ENCODE assay signal across 8 cellular contexts in genomic region chr6:132084811-132085509, GRCh38.
DNase-seq lines count a peak whose midpoint lies in the region; ATAC-seq and TF ChIP-seq lines count a peak whose summit lies in the region.

No MANE protein-coding gene starts in this region.

- POLR2A ChIA-PET in HCT116 (lab: Charles Lee): no interaction called here

- H4K20me1 ChIP-seq in HCT116 (ENCODE audit: insufficient read depth): no peaks in the 10 kb centered on the region

- H3K79me2 ChIP-seq in HCT116 (ENCODE audit: insufficient read depth, low read length): no peaks in the 10 kb centered on the region

- RAD21 ChIA-PET in HCT116 (lab: Charles Lee; ENCODE audit: low non-redundant PET in 1 of 2, low total read pairs in 2 of 2, uncharacterized antibody in 2 of 2, unreplicated experiment in 2 of 2): no interaction called here

- intact Hi-C loops in HCT116 (cut with micrococcal nuclease) (no loop called here), posterior cingulate gyrus (cut with DNase I) (no loop called here)

- ATAC-seq in HCT116: no peak
- no peak for ATAC-seq in GM19397 (IDR thresholded peaks at IDR 0.05; ENCODE audit: unreplicated experiment)

- H3K4me1 ChIP-seq in HCT116 (ENCODE audit: control insufficient read depth in 1 of 2, insufficient read depth in 2 of 2, low read length in 2 of 2): no peaks in the 10 kb centered on the region

- no peak overlapping the region for H3K27ac ChIP-seq in HCT116 (ENCODE audit: low read depth, low read length)

- BruUV-seq in HCT116 (replicated peaks; lab: Mats Ljungman, UMichigan): no TSS peak

- peak overlapping the region; percentile 2 for H2AFZ ChIP-seq in HCT116 (ENCODE audit: low read depth, low read length, poor library complexity, severe bottlenecking)

- H3K9me3 ChIP-seq in HCT116 (ENCODE audit: control insufficient read depth in 1 of 2, insufficient read depth in 1 of 2, low read depth in 1 of 2, low read length in 2 of 2): no peaks in the 10 kb centered on the region

- no peaks in the 10 kb centered on the region for H3K9me2 ChIP-seq in HCT116 (ENCODE audit: insufficient read depth)

- TF ChIP-seq CTCF in HCT116 (IDR thresholded peaks at IDR 0.05 in 2 of 3, conservative IDR thresholded peaks at IDR 0.05 in 1 of 3; ENCODE audit: borderline replicate concordance in 1 of 3, insufficient read depth in 1 of 3, low read depth in 2 of 3, low read length in 2 of 3): no peak

- CTCF ChIA-PET in HCT116 (lab: Charles Lee): no interaction called here

- DNase-seq in EH (ENCODE audit: low read depth) (peak; percentile 99), HCT116 (ENCODE audit: low read depth, low spot score) (no peak), SW 1271 (lab: John Stamatoyannopoulos, UW) (peak; percentile 32 to 69), left kidney (ENCODE audit: low read depth, low spot score) (peak; percentile 27), posterior cingulate gyrus (no peak), inferior parietal cortex (ENCODE audit: extremely low spot score) (no peak), islet precursor cell (no peak)

- H3K9ac ChIP-seq in HCT116 (ENCODE audit: low read length): no peak overlapping the region

- H3K36me3 ChIP-seq in HCT116 (ENCODE audit: control insufficient read depth in 1 of 2, insufficient read depth in 2 of 2, low read length in 2 of 2): no peaks in the 10 kb centered on the region

- no peak overlapping the region for H3K4me2 ChIP-seq in HCT116 (ENCODE audit: low read length)

- no peak overlapping the region for H3K4me3 ChIP-seq in HCT116 (replicated peaks in 1 of 2; ENCODE audit: low read depth in 1 of 2, low read length in 2 of 2)

- no peaks in the 10 kb centered on the region for H3K27me3 ChIP-seq in HCT116 (ENCODE audit: insufficient read depth, low read length)

- no peak for TF ChIP-seq POLR2A in HCT116 (IDR thresholded peaks at IDR 0.05; ENCODE audit: borderline replicate concordance, extremely low read depth, insufficient read depth, insufficient read length)

- TF ChIP-seq RAD21 in HCT116 (IDR thresholded peaks at IDR 0.05; ENCODE audit: low read depth): no peak

TF ChIP-seq in HCT116, 20 proteins besides CTCF, POLR2A, EP300 and RAD21:
- TF ChIP-seq REST (IDR thresholded peaks at IDR 0.05; ENCODE audit: low read depth): no peak
- no peak for TF ChIP-seq MAX (IDR thresholded peaks at IDR 0.05)
- no peak for TF ChIP-seq ZBTB33 (IDR thresholded peaks at IDR 0.05; ENCODE audit: extremely low read depth, insufficient replicate concordance, low read length)
- TF ChIP-seq POLR2AphosphoS5 (IDR thresholded peaks at IDR 0.05; ENCODE audit: low read depth, low read length): no peak
- no peak for TF ChIP-seq EGR1 (IDR thresholded peaks at IDR 0.05; ENCODE audit: low read depth)
- TF ChIP-seq FOSL1 (IDR thresholded peaks at IDR 0.05; ENCODE audit: low read depth): no peak
- no peak for TF ChIP-seq SIN3A (IDR thresholded peaks at IDR 0.05; ENCODE audit: low read depth)
- no peak for TF ChIP-seq CBX3 (IDR thresholded peaks at IDR 0.05; ENCODE audit: low read depth)
- no peak for TF ChIP-seq ZNF274 (IDR thresholded peaks at IDR 0.05; ENCODE audit: low read depth, low read length)
- no peak for TF ChIP-seq EZH2phosphoT487 (IDR thresholded peaks at IDR 0.05; ENCODE audit: borderline replicate concordance)
- no peak for TF ChIP-seq JUND (IDR thresholded peaks at IDR 0.05)
TF ChIP-seq in HCT116: peak in this region for 0.

Comparison
In these comparisons a context has a peak if more than half of its experiments do, and no peak if none do; other contexts are left out.
1. DNase-seq: peak in EH (single experiment), SW 1271 (2 of 2) and left kidney (single experiment); none in HCT116 (single experiment), posterior cingulate gyrus (0 of 10), inferior parietal cortex (single experiment) and islet precursor cell (single experiment).